ENCODE assay signal across 6 cellular contexts in the genomic region with DNA sequence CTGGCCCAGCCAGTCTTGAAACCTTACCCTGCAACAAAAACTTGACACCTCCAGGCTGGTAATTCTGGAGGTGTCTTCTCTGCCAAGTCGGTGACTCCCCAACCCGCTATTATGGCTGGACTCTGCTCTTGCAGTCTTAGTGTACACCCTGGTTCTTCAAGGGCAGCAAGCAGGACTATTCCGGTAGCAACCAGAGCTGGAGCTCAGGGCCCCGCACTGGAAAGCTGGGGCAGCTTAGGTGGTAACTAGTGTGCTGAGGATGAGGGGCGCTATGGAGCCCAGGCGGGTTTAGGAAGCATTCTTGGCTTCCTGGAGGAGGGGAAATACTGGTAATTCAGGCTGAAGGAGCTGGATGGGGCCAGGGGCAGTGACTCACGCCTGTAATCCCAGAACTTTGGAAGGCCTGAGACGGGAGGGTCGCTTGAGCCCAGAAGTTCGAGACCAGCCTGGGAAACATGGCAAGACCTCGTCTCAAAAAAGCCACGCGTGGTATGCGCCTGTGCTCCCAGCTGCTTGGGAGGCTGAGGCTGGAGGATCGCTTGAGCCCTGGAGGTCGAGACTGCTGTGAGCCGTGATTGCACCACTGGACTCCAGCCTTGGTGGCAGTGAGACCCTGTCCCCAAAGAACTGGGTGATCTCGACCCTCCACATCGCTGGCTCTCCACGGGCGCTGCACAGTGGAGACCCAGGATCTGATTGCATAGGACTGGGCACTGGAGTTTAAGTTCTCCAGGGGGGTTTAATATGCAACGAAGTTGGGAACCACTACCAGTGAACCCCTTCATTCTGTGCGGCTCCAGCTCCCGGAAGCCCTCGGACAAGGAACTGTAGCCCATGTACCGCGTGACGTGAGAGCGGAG.
A peak's percentile ranks its signal among the peaks of the same experiment; 100 is the strongest.
DNase-seq lines count a peak whose midpoint lies in the region; ATAC-seq and TF ChIP-seq lines count a peak whose summit lies in the region.

No MANE protein-coding gene starts in this region.

- H3K4me3 ChIP-seq in AG09309 (ENCODE audit: control insufficient read depth, low read depth, low read length) (peak overlapping the region; percentile 63), iPS-20b (ENCODE audit: low read length) (peak overlapping the region; percentile 76)

- no peak overlapping the region for H3K27ac ChIP-seq in iPS-20b (ENCODE audit: low read length)

- no peak for ATAC-seq in activated CD4-positive, CD25-positive, alpha-beta regulatory T cell treated with anti-CD3 and anti-CD28 coated beads, Interleukin-2, amount 50 U/mL, for 24 hours

- peaks cover 27% of the 10 kb centered on the region for H3K36me3 ChIP-seq in iPS-20b (ENCODE audit: insufficient read depth, low read depth, low read length)

- TF ChIP-seq CTCF in AG09309 (IDR thresholded peaks at IDR 0.05; ENCODE audit: control insufficient read depth, insufficient read depth, low read depth, low read length, missing control alignments): no peak

- peaks cover 3% of the 10 kb centered on the region; the same call in 1 of the 2 replicates for H3K4me1 ChIP-seq in iPS-20b (ENCODE audit: insufficient read depth, low read length)

- no peak for DNase-seq in AG09309 (ENCODE audit: low read depth)
- DNase-seq in OCI-M1 (lab: John Stamatoyannopoulos, UW): peak; percentile 92
- no peak for DNase-seq in activated effector memory CD4-positive, alpha-beta T cell treated with anti-CD3 and anti-CD28 coated beads, Interleukin-2, amount 50 U/mL, for 16 hours
- no peak for DNase-seq in hippocampal formation (lab: John Stamatoyannopoulos, UW)

- H3K9me3 ChIP-seq in iPS-20b (ENCODE audit: insufficient read depth, low read depth, low read length): no peaks in the 10 kb centered on the region

- peaks cover 26% of the 10 kb centered on the region for H3K27me3 ChIP-seq in iPS-20b (ENCODE audit: insufficient read depth, low read length)

- H3K9ac ChIP-seq in iPS-20b (ENCODE audit: low read depth, low read length): no peak overlapping the region
